ENCODE assay signal across 12 cellular contexts in the genomic region with DNA sequence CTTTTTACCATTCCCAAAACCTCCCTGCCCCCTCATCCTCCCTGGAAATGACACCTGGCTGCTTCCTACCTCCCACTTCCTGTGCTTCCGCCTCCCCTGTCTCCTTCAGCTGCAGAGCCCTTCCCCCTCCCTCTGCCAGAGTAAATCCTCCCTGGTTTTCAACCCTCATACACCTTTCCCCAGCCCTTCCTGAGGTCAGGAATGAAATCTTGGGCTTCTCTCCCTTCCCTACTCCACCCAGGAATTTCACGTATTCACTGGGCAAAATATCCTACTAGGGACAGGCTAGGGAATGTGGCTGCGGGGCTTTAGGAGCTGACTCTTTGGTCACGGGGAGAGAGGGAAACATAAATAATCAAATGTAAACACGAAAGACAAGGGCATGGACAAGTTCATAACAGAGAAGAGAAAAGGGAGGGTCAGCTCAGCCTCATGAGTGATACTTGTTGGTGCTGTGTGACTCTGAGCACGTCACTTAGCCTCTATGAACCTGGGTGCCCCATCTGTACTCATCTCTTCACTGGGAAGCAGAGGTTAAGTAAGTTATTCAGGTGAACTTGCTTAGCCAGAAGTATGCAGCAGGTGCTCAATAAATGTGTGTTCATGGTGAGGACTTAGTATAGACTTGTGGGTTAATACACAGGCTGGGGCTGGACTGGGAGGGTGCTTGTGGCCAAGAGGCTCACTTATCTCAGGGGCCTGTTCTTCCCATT. TPM values are rescaled to one million over a fixed set of nuclear protein-coding genes. Genes with fewer than 3 reads are reported as not detected.
DNase-seq lines count a peak whose midpoint lies in the region; ATAC-seq and TF ChIP-seq lines count a peak whose summit lies in the region.
"Had no signal": no experiment of that assay in that cellular context is flagged by ENCODE, and none has a peak within 500 bp of the region (broad histone marks: within the 10 kb centered on the region; RNA-seq: fewer than 3 reads in every experiment).

No MANE protein-coding gene starts in this region.

- CTCF ChIA-PET in Panc1 (lab: Charles Lee) = no interaction called here

- no peak for TF ChIP-seq EP300 in sigmoid colon (IDR thresholded peaks at IDR 0.05)

- POLR2A ChIA-PET in Panc1 (lab: Charles Lee) = interaction anchor here (0.6 kb wide), 1 partner anchor 347 kb away, joined by 4 read pairs; no protein-coding TSS in a partner anchor

- H3K4me3 ChIP-seq in Panc1 (ENCODE audit: low read depth in 2 of 2, low read length in 2 of 2) = no peak overlapping the region
- no peak overlapping the region for H3K4me3 ChIP-seq in fibroblast of villous mesenchyme (ENCODE audit: low read depth, low read length)
- no peak overlapping the region for H3K4me3 ChIP-seq in sigmoid colon

- H3K27ac ChIP-seq in Panc1 (ENCODE audit: low read length) (no peak overlapping the region; the same call in 1 of the 2 replicates), sigmoid colon (peak overlapping the region in 3 of 4 donors; percentile 15 to 98 (median 39))

- H3K4me1 Mint-ChIP-seq in activated CD4-positive, alpha-beta T cell treated with anti-CD3 and anti-CD28 coated beads, Interleukin-2, amount 10 ng/mL, durations not matched to agents 24 days and 14 days = peaks cover 18% of the 10 kb centered on the region

- H3K27ac Mint-ChIP-seq in activated CD4-positive, alpha-beta T cell treated with anti-CD3 and anti-CD28 coated beads, Interleukin-2, amount 10 ng/mL, durations not matched to agents 24 days and 14 days = peak overlapping the region; percentile 10

- H3K36me3 Mint-ChIP-seq in activated CD4-positive, alpha-beta T cell treated with anti-CD3 and anti-CD28 coated beads, Interleukin-2, amount 10 ng/mL, durations not matched to agents 24 days and 14 days (ENCODE audit: low read depth) = peaks cover 4% of the 10 kb centered on the region

- H3K9me3 ChIP-seq in Panc1 (ENCODE audit: control insufficient read depth, insufficient read depth, low read depth, low read length) = no peaks in the 10 kb centered on the region
- no peaks in the 10 kb centered on the region for H3K9me3 ChIP-seq in sigmoid colon

- no peak for DNase-seq in activated CD4-positive, alpha-beta T cell treated with anti-CD3 and anti-CD28 coated beads, Interleukin-2, amount 10 ng/mL, durations not matched to agents 24 days and 14 days
- DNase-seq in activated CD4-positive, alpha-beta T cell treated with anti-CD3 and anti-CD28 coated beads for 4 hours = no peak
- DNase-seq in Panc1 (ENCODE audit: low read depth, low spot score) (peak; percentile 24), fibroblast of villous mesenchyme (ENCODE audit: low read depth) (peak; percentile 65), sigmoid colon (no peak), ACHN (no peak), AG20443 (ENCODE audit: low spot score) (no peak)
- DNase-seq: activated CD4-positive, alpha-beta T cell treated with anti-CD3 and anti-CD28 coated beads, Interleukin-2, amount 50 U/mL, for 1 hour; NCI-H1105; stimulated activated CD8-positive, alpha-beta memory T cell treated with anti-CD3 and anti-CD28 coated beads, Interleukin-4, amount 100 ng/mL, for 48 hours had no signal

- H3K27me3 ChIP-seq in Panc1 (ENCODE audit: control insufficient read depth, insufficient read depth, low read length) (no peaks in the 10 kb centered on the region), sigmoid colon (no peaks in the 10 kb centered on the region)

- in situ Hi-C loops in Panc1 (cut with HindIII; ENCODE audit: low pct_unique_long_range_greater_than_20kb, low sequenced_read_pairs) = no loop called here
- in situ Hi-C loops in ACHN (cut with HindIII; ENCODE audit: low pct_ligation_motif_present, low pct_unique_long_range_greater_than_20kb, low sequenced_read_pairs) = no loop called here

- H3K36me3 ChIP-seq in Panc1 (ENCODE audit: control insufficient read depth, insufficient read depth, low read length) (no peaks in the 10 kb centered on the region), sigmoid colon (no peaks in the 10 kb centered on the region)

- H3K4me1 ChIP-seq in Panc1 (ENCODE audit: control insufficient read depth, insufficient read depth, low read length) = peaks cover 11% of the 10 kb centered on the region
- peaks cover 0 to 37% (median 30%) of the 10 kb centered on the region in 4 donors for H3K4me1 ChIP-seq in sigmoid colon

- TF ChIP-seq CTCF in Panc1 (IDR thresholded peaks at IDR 0.05) (no peak), fibroblast of villous mesenchyme (IDR thresholded peaks at IDR 0.05; ENCODE audit: insufficient read depth, low read depth, low read length) (no peak), sigmoid colon (IDR thresholded peaks at IDR 0.05) (no peak)

- ATAC-seq in Panc1 (no peak; the same call in 1 of the 2 replicates), HG02885 (IDR thresholded peaks at IDR 0.05; ENCODE audit: poor library complexity, unreplicated experiment) (no peak)
- ATAC-seq: left lobe of liver had no signal

- H3K4me3 Mint-ChIP-seq in activated CD4-positive, alpha-beta T cell treated with anti-CD3 and anti-CD28 coated beads, Interleukin-2, amount 10 ng/mL, durations not matched to agents 24 days and 14 days = no peak overlapping the region

- TF ChIP-seq POLR2A in sigmoid colon (IDR thresholded peaks at IDR 0.05) = no peak

- no TSS peak for BruUV-seq in Panc1 (replicated peaks; lab: Mats Ljungman, UMichigan)

- H3K9me3 Mint-ChIP-seq in activated CD4-positive, alpha-beta T cell treated with anti-CD3 and anti-CD28 coated beads, Interleukin-2, amount 10 ng/mL, durations not matched to agents 24 days and 14 days = no peaks in the 10 kb centered on the region

- H3K27me3 Mint-ChIP-seq in activated CD4-positive, alpha-beta T cell treated with anti-CD3 and anti-CD28 coated beads, Interleukin-2, amount 10 ng/mL, durations not matched to agents 24 days and 14 days = no peaks in the 10 kb centered on the region

- intact Hi-C loops in activated CD4-positive, alpha-beta T cell treated with anti-CD3 and anti-CD28 coated beads, Interleukin-2, amount 10 ng/mL, durations not matched to agents 24 days and 14 days (cut with micrococcal nuclease) = loop anchor here (2.0 kb wide), 1 partner anchor 15 kb away; no protein-coding TSS in a partner anchor
- intact Hi-C loops in Panc1 (cut with micrococcal nuclease; ENCODE audit: unreplicated experiment) = no loop called here
- intact Hi-C loops in sigmoid colon (cut with DNase I) = no loop called here

- WGBS in sigmoid colon, 2 donors = 52 to 71% methylated on average over 6 of the region's 6 CpGs

RNA-seq across cellular contexts. Expression of a gene that starts 10.1 kb away (rescaled TPM):
- 76.0 and 79.9 TPM in 2 replicates for total RNA-seq in activated CD4-positive, alpha-beta T cell treated with anti-CD3 and anti-CD28 coated beads, Interleukin-2, amount 10 ng/mL, durations not matched to agents 24 days and 14 days
- total RNA-seq in Panc1 (2021; ENCODE audit: unreplicated experiment) (30.1 TPM), fibroblast of villous mesenchyme (10.0 and 42.3 TPM in 2 replicates), sigmoid colon (10 to 100 TPM in 2 of 4 donors, 1 to 10 TPM in 2; 3.6 to 42.1 (median 7.6) TPM)
- 18.3 TPM for polyA plus RNA-seq in Panc1 (2012; ENCODE audit: insufficient read length)
- polyA plus RNA-seq in sigmoid colon = 10 to 100 TPM; 12.0 to 35.8 (median 20.9) TPM

Comparison
In these comparisons a context has a peak if more than half of its experiments do, and no peak if none do; other contexts are left out.
1. DNase-seq: peak in Panc1 (single experiment) and fibroblast of villous mesenchyme (single experiment); none in activated CD4-positive, alpha-beta T cell treated with anti-CD3 and anti-CD28 coated beads, Interleukin-2, amount 10 ng/mL, durations not matched to agents 24 days and 14 days (single experiment), activated CD4-positive, alpha-beta T cell treated with anti-CD3 and anti-CD28 coated beads for 4 hours (0 of 2), sigmoid colon (single experiment), ACHN (single experiment) and AG20443 (single experiment).